10 cellular contexts compared by ENCODE assay signal in the genomic region with DNA sequence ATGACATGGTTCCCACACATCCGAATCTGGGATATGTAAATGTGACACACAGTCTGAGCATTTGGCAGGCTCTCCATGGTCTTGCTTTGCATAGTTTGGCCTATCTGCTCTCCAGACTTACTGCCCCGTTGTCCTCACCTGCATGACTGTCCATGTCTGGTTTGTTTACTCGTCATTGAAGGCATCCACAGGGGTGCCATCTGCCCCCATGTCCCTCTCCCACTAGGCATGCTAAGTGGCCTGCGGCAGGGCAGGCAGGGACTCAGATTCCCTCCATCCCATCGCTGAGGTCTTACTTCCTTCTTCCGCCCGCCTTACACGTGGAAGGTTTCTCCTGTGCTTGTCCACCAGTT. TPM values are rescaled to one million over a fixed set of nuclear protein-coding genes. Genes with fewer than 3 reads are reported as not detected.
DNase-seq lines count a peak whose midpoint lies in the region; ATAC-seq lines count a peak whose summit lies in the region.
"Had no signal": no experiment of that assay in that cellular context is flagged by ENCODE, and none has a peak within 500 bp of the region (broad histone marks: within the 10 kb centered on the region; RNA-seq: fewer than 3 reads in every experiment).

No MANE protein-coding gene starts in this region.

- POLR2A ChIA-PET in CD8-positive, alpha-beta memory T cell (lab: Charles Lee) = no interaction called here
- POLR2A ChIA-PET in naive thymus-derived CD4-positive, alpha-beta T cell (lab: Charles Lee) = interaction anchor here (1.4 to 21.3 kb wide), 4 partner anchors 8 to 24 kb away, joined by 3 to 529 read pairs (median 8); partner anchors contain the start of gene KLF13

- no peaks in the 10 kb centered on the region for H3K9me3 Mint-ChIP-seq in CD8-positive, alpha-beta memory T cell
- H3K9me3 Mint-ChIP-seq in activated naive CD8-positive, alpha-beta T cell treated with anti-CD3 and anti-CD28 coated beads for 36 hours = no peaks in the 10 kb centered on the region
- peaks cover 0 to 4% (median 0%) of the 10 kb centered on the region in 11 donors for H3K9me3 Mint-ChIP-seq in naive thymus-derived CD4-positive, alpha-beta T cell
- H3K9me3 Mint-ChIP-seq: HFFc6 had no signal

- H3K27me3 ChIP-seq in BLaER1 = no peaks in the 10 kb centered on the region
- H3K27me3 ChIP-seq in CD8-positive, alpha-beta memory T cell (ENCODE audit: insufficient read depth, low read length, poor library complexity, severe bottlenecking) = no peaks in the 10 kb centered on the region
- no peaks in the 10 kb centered on the region for H3K27me3 ChIP-seq in naive thymus-derived CD4-positive, alpha-beta T cell (ENCODE audit: control insufficient read depth in 2 of 2, insufficient read depth in 2 of 2, low read length in 2 of 2)
- H3K27me3 ChIP-seq: vagina had no signal

- H4K20me1 ChIP-seq in BLaER1 = peaks cover 99% of the 10 kb centered on the region

- no peaks in the 10 kb centered on the region for H3K9me3 ChIP-seq in BLaER1
- H3K9me3 ChIP-seq in CD8-positive, alpha-beta memory T cell (ENCODE audit: low read length) = no peaks in the 10 kb centered on the region
- no peaks in the 10 kb centered on the region for H3K9me3 ChIP-seq in naive thymus-derived CD4-positive, alpha-beta T cell (ENCODE audit: control insufficient read depth in 2 of 3, low read length in 3 of 3)
- H3K9me3 ChIP-seq: vagina had no signal

- intact Hi-C loops in naive thymus-derived CD4-positive, alpha-beta T cell (cut with micrococcal nuclease) = loop anchor here in 1 of 2 donors (1.0 kb wide), 1 partner anchor 8 kb away; no protein-coding TSS in a partner anchor

- H3K4me2 ChIP-seq in BLaER1 = peak overlapping the region; percentile 93

- no peaks in the 10 kb centered on the region for H3K27me3 Mint-ChIP-seq in CD8-positive, alpha-beta memory T cell
- no peaks in the 10 kb centered on the region for H3K27me3 Mint-ChIP-seq in activated naive CD8-positive, alpha-beta T cell treated with anti-CD3 and anti-CD28 coated beads for 36 hours
- H3K27me3 Mint-ChIP-seq in naive thymus-derived CD4-positive, alpha-beta T cell = no peaks in the 10 kb centered on the region

- peak overlapping the region; percentile 72; the same call in 1 of the 2 replicates for H3K27ac ChIP-seq in BLaER1
- H3K27ac ChIP-seq in CD8-positive, alpha-beta memory T cell (ENCODE audit: low read depth, low read length) = no peak overlapping the region
- peak overlapping the region; percentile 94 for H3K27ac ChIP-seq in naive thymus-derived CD4-positive, alpha-beta T cell (ENCODE audit: low read depth, low read length)

- H3K9ac ChIP-seq in BLaER1 = 0 out of 2 replicates have a peak overlapping the region, but pooled peaks have one; percentile 22

- CTCF ChIA-PET in CD8-positive, alpha-beta memory T cell (lab: Charles Lee) = no interaction called here
- CTCF ChIA-PET in naive thymus-derived CD4-positive, alpha-beta T cell (lab: Charles Lee) = no interaction called here

- ATAC-seq in naive thymus-derived CD4-positive, alpha-beta T cell = no peak
- ATAC-seq in HG03520 (IDR thresholded peaks at IDR 0.05; ENCODE audit: unreplicated experiment) = no peak

- H3K4me1 ChIP-seq in BLaER1 = peaks cover 100% of the 10 kb centered on the region
- H3K4me1 ChIP-seq in CD8-positive, alpha-beta memory T cell (ENCODE audit: insufficient read depth, low read length) = peaks cover 98% of the 10 kb centered on the region
- H3K4me1 ChIP-seq in naive thymus-derived CD4-positive, alpha-beta T cell (ENCODE audit: control insufficient read depth in 2 of 2, insufficient read depth in 2 of 2, low read length in 2 of 2) = peaks cover 95 to 98% of the 10 kb centered on the region in 2 donors

- peak overlapping the region in 4 of 7 donors; percentile 67 to 78 (median 72) for H3K4me3 Mint-ChIP-seq in CD8-positive, alpha-beta memory T cell
- H3K4me3 Mint-ChIP-seq in activated naive CD8-positive, alpha-beta T cell treated with anti-CD3 and anti-CD28 coated beads for 36 hours = no peak overlapping the region
- H3K4me3 Mint-ChIP-seq in naive thymus-derived CD4-positive, alpha-beta T cell = peak overlapping the region; percentile 34 to 98 (median 73)
- H3K4me3 Mint-ChIP-seq: HFFc6 had no signal

- peaks cover 0 to 53% (median 3%) of the 10 kb centered on the region in 3 donors for H3K36me3 Mint-ChIP-seq in CD8-positive, alpha-beta memory T cell
- H3K36me3 Mint-ChIP-seq in activated naive CD8-positive, alpha-beta T cell treated with anti-CD3 and anti-CD28 coated beads for 36 hours = peaks cover 10% of the 10 kb centered on the region
- H3K36me3 Mint-ChIP-seq in naive thymus-derived CD4-positive, alpha-beta T cell = peaks cover 0 to 16% (median 0%) of the 10 kb centered on the region in 5 donors

- peak overlapping the region in 7 of 8 donors; percentile 58 to 92 (median 88) for H3K27ac Mint-ChIP-seq in CD8-positive, alpha-beta memory T cell
- peak overlapping the region; percentile 34 for H3K27ac Mint-ChIP-seq in activated naive CD8-positive, alpha-beta T cell treated with anti-CD3 and anti-CD28 coated beads for 36 hours
- H3K27ac Mint-ChIP-seq in naive thymus-derived CD4-positive, alpha-beta T cell = peak overlapping the region; percentile 27 to 99 (median 92)
- H3K27ac Mint-ChIP-seq: HFFc6 had no signal

- no peak for DNase-seq in CD8-positive, alpha-beta memory T cell
- DNase-seq in activated naive CD8-positive, alpha-beta T cell treated with anti-CD3 and anti-CD28 coated beads for 36 hours = no peak
- DNase-seq in naive thymus-derived CD4-positive, alpha-beta T cell = no peak
- DNase-seq in T-helper 9 cell (no peak), DMS53 (lab: John Stamatoyannopoulos, UW) (no peak), NCI-H1930 (lab: John Stamatoyannopoulos, UW) (no peak)
- DNase-seq: HFFc6 had no signal

- H3K4me1 Mint-ChIP-seq in CD8-positive, alpha-beta memory T cell = peaks cover 96 to 100% (median 97%) of the 10 kb centered on the region in 3 donors
- peaks cover 95% of the 10 kb centered on the region for H3K4me1 Mint-ChIP-seq in activated naive CD8-positive, alpha-beta T cell treated with anti-CD3 and anti-CD28 coated beads for 36 hours
- peaks cover 83 to 100% (median 96%) of the 10 kb centered on the region in 7 donors for H3K4me1 Mint-ChIP-seq in naive thymus-derived CD4-positive, alpha-beta T cell

- peaks cover 6% of the 10 kb centered on the region for H3K36me3 ChIP-seq in BLaER1
- peaks cover 6% of the 10 kb centered on the region for H3K36me3 ChIP-seq in CD8-positive, alpha-beta memory T cell (ENCODE audit: insufficient read depth, low read length)
- peaks cover 0 to under 1% (median 0%) of the 10 kb centered on the region in 3 experiments for H3K36me3 ChIP-seq in naive thymus-derived CD4-positive, alpha-beta T cell (ENCODE audit: control insufficient read depth in 2 of 3, insufficient read depth in 3 of 3, low read length in 3 of 3)
- H3K36me3 ChIP-seq: vagina had no signal

- H3K4me3 ChIP-seq in BLaER1 = no peak overlapping the region
- H3K4me3 ChIP-seq in CD8-positive, alpha-beta memory T cell (ENCODE audit: low read length) = no peak overlapping the region
- H3K4me3 ChIP-seq in naive thymus-derived CD4-positive, alpha-beta T cell (ENCODE audit: low read length) = no peak overlapping the region
- H3K4me3 ChIP-seq: vagina had no signal

RNA-seq across cellular contexts. Expression of gene KLF13, which starts 10.3 kb away (rescaled TPM):
- total RNA-seq in CD8-positive, alpha-beta memory T cell = 100 to 1,000 TPM; 145 to 147 TPM
- polyA plus RNA-seq in CD8-positive, alpha-beta memory T cell = 109 TPM
- 100 to 1,000 TPM; 110 to 111 TPM for total RNA-seq in activated naive CD8-positive, alpha-beta T cell treated with anti-CD3 and anti-CD28 coated beads for 36 hours
- 100 to 1,000 TPM; 175 to 256 (median 199) TPM for total RNA-seq in naive thymus-derived CD4-positive, alpha-beta T cell
- polyA plus RNA-seq in naive thymus-derived CD4-positive, alpha-beta T cell = 10 to 100 TPM; 42.4 to 53.7 TPM

Comparison
In these comparisons a context has a peak if more than half of its experiments do, and no peak if none do; other contexts are left out.
1. H3K27ac Mint-ChIP-seq: peak in every context shown above with its lines; median percentile 92 in naive thymus-derived CD4-positive, alpha-beta T cell; 88 in CD8-positive, alpha-beta memory T cell; 34 in activated naive CD8-positive, alpha-beta T cell treated with anti-CD3 and anti-CD28 coated beads for 36 hours.